ENCODE assay signal across 8 cellular contexts in genomic region chr3:27720899-27721716, GRCh38. TPM values are rescaled to one million over a fixed set of nuclear protein-coding genes. Genes with fewer than 3 reads are reported as not detected.
DNase-seq lines count a peak whose midpoint lies in the region; FAIRE-seq and TF ChIP-seq lines count a peak whose summit lies in the region.

No MANE protein-coding gene starts in this region.

- H3K4me3 ChIP-seq in CD4-positive, alpha-beta memory T cell (ENCODE audit: low read length in 2 of 2) = peak overlapping the region in 1 of 2 donors; percentile 61
- H3K4me3 ChIP-seq in WERI-Rb-1 (ENCODE audit: low read depth, low read length) (peak overlapping the region; percentile 48), right atrium auricular region (peak overlapping the region; percentile 23 to 45), skin epidermis (peak overlapping the region; percentile 22 to 47 (median 28)), thyroid gland (replicated peaks in 1 of 3) (peak overlapping the region in 1 of 3 donors; percentile 19)

- H3K4me2 ChIP-seq in H9 (ENCODE audit: insufficient read depth, insufficient read length, low read length) = peak overlapping the region; percentile 87

- peaks cover 39 to 41% of the 10 kb centered on the region in 2 donors for H3K27me3 Mint-ChIP-seq in CD4-positive, alpha-beta memory T cell
- peaks cover 94% of the 10 kb centered on the region for H3K27me3 Mint-ChIP-seq in H9 (ENCODE audit: low read depth)

- peak overlapping the region; percentile 82 to 93 (median 86) for H3K4me3 Mint-ChIP-seq in CD4-positive, alpha-beta memory T cell
- peak overlapping the region; percentile 57 to 81 for H3K4me3 Mint-ChIP-seq in H9

- FAIRE-seq in urothelium cell line (lab: Jason Lieb, UNC) = no peak

- POLR2A ChIA-PET in CD4-positive, alpha-beta memory T cell (lab: Charles Lee; ENCODE audit: partially characterized antibody) = interaction anchor here (0.6 to 4.9 kb wide), 11 partner anchors 8 to 606 kb away, joined by 3 to 45 read pairs (median 5); partner anchors contain the start of gene CMC1

- no peak overlapping the region for H2AK5ac ChIP-seq in H9 (ENCODE audit: insufficient read length, low read length)

- no peaks in the 10 kb centered on the region for H3K9me3 Mint-ChIP-seq in CD4-positive, alpha-beta memory T cell
- peaks cover 0 to 19% of the 10 kb centered on the region in 2 experiments; a peak in 2 of 5 replicates for H3K9me3 Mint-ChIP-seq in H9

- no peak overlapping the region for H3K9ac ChIP-seq in H9 (ENCODE audit: extremely low read depth, insufficient read length, low read length)

- no peaks in the 10 kb centered on the region for H3K79me2 ChIP-seq in H9 (ENCODE audit: insufficient read depth, low read length)

- H2BK5ac ChIP-seq in H9 (ENCODE audit: insufficient read length, low read length) = no peak overlapping the region

- no peaks in the 10 kb centered on the region for H3K9me3 ChIP-seq in CD4-positive, alpha-beta memory T cell (ENCODE audit: control insufficient read depth in 1 of 2, low read length in 2 of 2)
- H3K9me3 ChIP-seq in H9 (ENCODE audit: control insufficient read depth, low read depth, low read length) = no peaks in the 10 kb centered on the region
- H3K9me3 ChIP-seq in WERI-Rb-1 (ENCODE audit: severe bottlenecking) = no peaks in the 10 kb centered on the region
- no peaks in the 10 kb centered on the region for H3K9me3 ChIP-seq in right atrium auricular region
- H3K9me3 ChIP-seq in thyroid gland = no peaks in the 10 kb centered on the region

- H3K27ac ChIP-seq in CD4-positive, alpha-beta memory T cell (ENCODE audit: low read depth, low read length) = no peak overlapping the region
- no peak overlapping the region for H3K27ac ChIP-seq in H9 (ENCODE audit: insufficient read length, low read depth, low read length)
- H3K27ac ChIP-seq in WERI-Rb-1 = no peak overlapping the region
- H3K27ac ChIP-seq in right atrium auricular region = no peak overlapping the region
- H3K27ac ChIP-seq in skin epidermis = peak overlapping the region in 9 of 21 experiments; percentile 11 to 81 (median 48)
- no peak overlapping the region for H3K27ac ChIP-seq in thyroid gland

- peaks cover 18% of the 10 kb centered on the region for H3K23me2 ChIP-seq in H9 (ENCODE audit: insufficient read length, low read depth, low read length, poor library complexity, severe bottlenecking)

- WGBS in H9 (ENCODE audit: extremely low coverage, insufficient read length, low lambda C conversion rate) = no CpG with 5 or more reads among the region's 64 CpGs
- WGBS in thyroid gland, 2 donors = 1 to 2% methylated on average over 18 to 32 of the region's 64 CpGs

- DNase-seq in CD4-positive, alpha-beta memory T cell = no peak
- DNase-seq in H9 (peak; percentile 64), WERI-Rb-1 (no peak), right atrium auricular region (ENCODE audit: low spot score) (no peak), glomerular visceral epithelial cell (ENCODE audit: extremely low spot score) (no peak), urothelium cell line (ENCODE audit: low spot score) (no peak), thyroid gland (no peak)

- intact Hi-C loops in CD4-positive, alpha-beta memory T cell (cut with micrococcal nuclease) = loop anchor here (1.0 to 5.0 kb wide), 5 partner anchors 9 to 565 kb away; no protein-coding TSS in a partner anchor
- intact Hi-C loops in thyroid gland (cut with DNase I) = no loop called here

- no peak overlapping the region for H4K5ac ChIP-seq in H9 (ENCODE audit: insufficient read length, low read depth, low read length)

- no peaks in the 10 kb centered on the region for H4K20me1 ChIP-seq in H9 (ENCODE audit: control insufficient read depth, insufficient read depth, insufficient read length)

- CTCF ChIA-PET in CD4-positive, alpha-beta memory T cell (lab: Charles Lee; ENCODE audit: partially characterized antibody) = interaction anchor here (0.6 to 6.3 kb wide), 40 partner anchors 9 to 628 kb away, joined by 3 to 86 read pairs (median 5); partner anchors contain the start of genes AZI2, CMC1 and ZCWPW2

- TF ChIP-seq POLR2A in thyroid gland (IDR thresholded peaks at IDR 0.05) = no peak

- H3K36me3 Mint-ChIP-seq in CD4-positive, alpha-beta memory T cell = peaks cover 0 to 17% of the 10 kb centered on the region in 2 donors
- H3K36me3 Mint-ChIP-seq in H9 (ENCODE audit: insufficient read depth in 1 of 3, low read depth in 3 of 3) = no peaks in the 10 kb centered on the region

- H3K4me1 Mint-ChIP-seq in CD4-positive, alpha-beta memory T cell = peaks cover 17 to 54% (median 29%) of the 10 kb centered on the region in 4 donors
- peaks cover 43 to 68% of the 10 kb centered on the region in 2 experiments for H3K4me1 Mint-ChIP-seq in H9

- H3K27me3 ChIP-seq in CD4-positive, alpha-beta memory T cell (ENCODE audit: insufficient read depth, low read length) = peaks cover 43% of the 10 kb centered on the region
- H3K27me3 ChIP-seq in H9 (ENCODE audit: insufficient read depth, low read length) (peaks cover 89% of the 10 kb centered on the region), WERI-Rb-1 (ENCODE audit: insufficient read depth, low read depth, severe bottlenecking) (peaks cover 89% of the 10 kb centered on the region), right atrium auricular region (peaks cover 38 to 42% of the 10 kb centered on the region in 2 donors), thyroid gland (peaks cover 8% of the 10 kb centered on the region)

- H2BK20ac ChIP-seq in H9 (ENCODE audit: low read depth, low read length, poor library complexity, severe bottlenecking) = no peak overlapping the region

- H2BK12ac ChIP-seq in H9 (ENCODE audit: insufficient read length, low read depth, low read length) = no peak overlapping the region

- H3K36me3 ChIP-seq in CD4-positive, alpha-beta memory T cell (ENCODE audit: insufficient read depth, low read length) = no peaks in the 10 kb centered on the region
- H3K36me3 ChIP-seq in WERI-Rb-1 (no peaks in the 10 kb centered on the region), right atrium auricular region (no peaks in the 10 kb centered on the region), thyroid gland (no peaks in the 10 kb centered on the region)

- no peak overlapping the region for H3K18ac ChIP-seq in H9 (ENCODE audit: insufficient read length, low read depth, low read length)

- no peak overlapping the region for H3K14ac ChIP-seq in H9 (ENCODE audit: insufficient read depth, low read length)

- H3K56ac ChIP-seq in H9 (ENCODE audit: insufficient read length, low read depth, low read length) = no peak overlapping the region

- no peak overlapping the region for H2AFZ ChIP-seq in H9 (ENCODE audit: low read length)

- H3K4ac ChIP-seq in H9 (ENCODE audit: low read depth, low read length) = no peak overlapping the region

- H4K91ac ChIP-seq in H9 (ENCODE audit: insufficient read length, low read depth, low read length) = no peak overlapping the region

- H2BK15ac ChIP-seq in H9 (ENCODE audit: low read depth, low read length) = no peak overlapping the region

- TF ChIP-seq CTCF in H9 (conservative IDR thresholded peaks at IDR 0.05) = no peak; the same call in 2 of the 3 replicates
- no peak for TF ChIP-seq CTCF in WERI-Rb-1 (IDR thresholded peaks at IDR 0.05; ENCODE audit: low read depth, low read length)
- no peak for TF ChIP-seq CTCF in right atrium auricular region (IDR thresholded peaks at IDR 0.05)
- no peak for TF ChIP-seq CTCF in thyroid gland (IDR thresholded peaks at IDR 0.05)

- no peak overlapping the region for H3T11ph ChIP-seq in H9 (ENCODE audit: low read length)

- peak overlapping the region in 4 of 7 donors; percentile 46 to 81 (median 64) for H3K27ac Mint-ChIP-seq in CD4-positive, alpha-beta memory T cell
- no peak overlapping the region for H3K27ac Mint-ChIP-seq in H9

- H4K8ac ChIP-seq in H9 (replicated peaks; ENCODE audit: insufficient read length, low read depth, low read length) = no peak overlapping the region

- H2BK120ac ChIP-seq in H9 (ENCODE audit: low read depth, low read length, poor library complexity, severe bottlenecking) = no peak overlapping the region

- H3K79me1 ChIP-seq in H9 (ENCODE audit: insufficient read depth, low read depth, low read length, poor library complexity, severe bottlenecking) = no peaks in the 10 kb centered on the region

- H3K23ac ChIP-seq in H9 (ENCODE audit: insufficient read length, low read depth, low read length) = no peak overlapping the region

- peaks cover 34% of the 10 kb centered on the region for H3K4me1 ChIP-seq in CD4-positive, alpha-beta memory T cell (ENCODE audit: insufficient read depth, low read length)
- peaks cover 5% of the 10 kb centered on the region; the same call in 1 of the 2 replicates for H3K4me1 ChIP-seq in H9 (ENCODE audit: insufficient read depth, low read length)
- H3K4me1 ChIP-seq in right atrium auricular region = peaks cover 0 to 38% of the 10 kb centered on the region in 2 donors
- H3K4me1 ChIP-seq in thyroid gland = peaks cover 9 to 20% of the 10 kb centered on the region in 2 donors

RNA-seq across cellular contexts. Expression of gene EOMES, which starts 1.0 kb away (rescaled TPM):
- 1 to 10 TPM; 4.2 to 4.8 TPM for total RNA-seq in CD4-positive, alpha-beta memory T cell
- 10 to 100 TPM in 1 of 2 donors, 1 to 10 TPM in 1; 4.0 to 10.2 TPM for polyA plus RNA-seq in CD4-positive, alpha-beta memory T cell
- total RNA-seq in H9 (2021) (1.7 and 2.0 TPM in 2 replicates), right atrium auricular region (under 1 TPM in 1 of 2 donors, not detected in 1; 0.16 TPM), thyroid gland (under 1 TPM in 1 of 4 donors, not detected in 3; 0.40 TPM)

Comparison
In these comparisons a context has a peak if more than half of its experiments do, and no peak if none do; other contexts are left out.
1. H3K27ac Mint-ChIP-seq: peak in CD4-positive, alpha-beta memory T cell (4 of 7); none in H9 (0 of 3).